11 cellular contexts compared by ENCODE assay signal in genomic region chr7:107973861-107974260, GRCh38.
"Had no signal": no experiment of that assay in that cellular context is flagged by ENCODE, and none has a peak within 500 bp of the region (broad histone marks: within the 10 kb centered on the region; RNA-seq: fewer than 3 reads in every experiment).

No MANE protein-coding gene starts in this region.

- H3K27me3 ChIP-seq: thyroid gland had no signal

- H3K9me3 ChIP-seq: thyroid gland had no signal

- FAIRE-seq: endometrium, kidney had no signal

- H3K4me3 ChIP-seq: thyroid gland had no signal

- DNase-seq: activated CD4-positive, alpha-beta T cell treated with anti-CD3 and anti-CD28 coated beads, Interleukin-2, amount 50 U/mL, for 1 hour; activated T-cell treated with anti-CD3 and anti-CD28 coated beads, Interleukin-2, amount 50 U/mL, for 1 hour; amygdala; foreskin melanocyte; kidney; stimulated activated CD4-positive, alpha-beta T cell treated with anti-CD3 and anti-CD28 coated beads, Interleukin-4, amount 100 ng/mL, for 24 hours; stimulated activated naive CD8-positive, alpha-beta T cell treated with anti-CD3 and anti-CD28 coated beads, Interleukin-15, amount 100 ng/mL, for 72 hours; SW 1271; thyroid gland had no signal

- ATAC-seq: activated naive CD4-positive, alpha-beta T cell treated with anti-CD3 and anti-CD28 coated beads, Interleukin-2, amount 50 U/mL, for 72 hours; stimulated activated naive CD8-positive, alpha-beta T cell treated with anti-CD3 and anti-CD28 coated beads, Interleukin-15, amount 100 ng/mL, for 72 hours had no signal
